In the genomic region with DNA sequence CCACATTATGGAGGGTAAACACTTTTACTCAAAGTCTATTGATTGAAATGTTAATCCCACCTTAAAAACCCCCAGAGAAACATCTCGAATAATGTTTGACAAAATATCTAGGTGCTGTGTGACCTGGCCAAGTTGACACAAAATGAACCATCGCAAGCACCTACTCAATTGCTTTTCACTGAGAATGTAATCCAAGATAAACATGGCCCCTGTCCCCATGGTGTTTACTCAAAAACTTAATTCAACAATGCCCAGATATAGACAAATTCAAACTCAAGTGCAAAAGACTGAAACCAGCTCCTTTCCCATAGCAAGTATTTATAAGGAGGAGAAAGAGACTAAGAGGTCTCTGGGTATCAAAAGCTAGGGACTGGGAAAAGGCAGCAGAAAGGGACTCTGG, we compare ENCODE assay signal across 20 cellular contexts. TPM values are rescaled to one million over a fixed set of nuclear protein-coding genes. Genes with fewer than 3 reads are reported as not detected.
A peak's percentile ranks its signal among the peaks of the same experiment; 100 is the strongest.
DNase-seq lines count a peak whose midpoint lies in the region; ATAC-seq, FAIRE-seq and TF ChIP-seq lines count a peak whose summit lies in the region.
"Had no signal": no experiment of that assay in that cellular context is flagged by ENCODE, and none has a peak within 500 bp of the region (broad histone marks: within the 10 kb centered on the region; RNA-seq: fewer than 3 reads in every experiment).

No MANE protein-coding gene starts in this region.

- DNase-seq in NCI-H345 treated with DMSO at 0.1 percent for 48 hours (lab: John Stamatoyannopoulos, UW; ENCODE audit: unreplicated experiment) (peak; percentile 6), NCI-H345 (lab: John Stamatoyannopoulos, UW) (no peak), HuH-7 (ENCODE audit: low spot score) (peak; percentile 15), body of pancreas (peak in 2 of 4 donors; percentile 13 to 15), right lobe of liver (peak in 1 of 3 donors; percentile 58), urothelium cell line (ENCODE audit: low spot score) (no peak)
- DNase-seq in activated T-cell treated with anti-CD3 and anti-CD28 coated beads, Interleukin-2, amount 50 U/mL, for 1 hour: no peak
- DNase-seq: CD8-positive, alpha-beta T cell; COR-L47; DMS153; GF-D8; HCEC 1CT; HFFc6 had no signal

- peaks cover 9% of the 10 kb centered on the region for H3K4me1 ChIP-seq in body of pancreas
- peaks cover 0 to 16% (median 3%) of the 10 kb centered on the region in 4 donors for H3K4me1 ChIP-seq in right lobe of liver

- TF ChIP-seq CTCF in body of pancreas (IDR thresholded peaks at IDR 0.05): no peak
- TF ChIP-seq CTCF in right lobe of liver (IDR thresholded peaks at IDR 0.05): no peak

- H3K9me3 ChIP-seq in body of pancreas (no peaks in the 10 kb centered on the region), right lobe of liver (no peaks in the 10 kb centered on the region)

- intact Hi-C loops in body of pancreas (cut with DNase I) (no loop called here), right lobe of liver (cut with DNase I) (no loop called here)

- 37% methylated on average over 2 of the region's 2 CpGs for WGBS in body of pancreas, 2 donors
- 28% methylated on average over 2 of the region's 2 CpGs for WGBS in right lobe of liver (ENCODE audit: insufficient coverage, low coverage, low lambda C conversion rate, missing lambda C conversion rate)

- ATAC-seq in body of pancreas (peak; percentile 66), right lobe of liver (peak; percentile 94 to 98 (median 98)), HG03095 (IDR thresholded peaks at IDR 0.05; ENCODE audit: unreplicated experiment) (no peak)
- ATAC-seq: CD8-positive, alpha-beta T cell had no signal

- H3K36me3 ChIP-seq in body of pancreas (replicated peaks in 1 of 2; ENCODE audit: insufficient read depth in 1 of 2, low read depth in 2 of 2) (no peaks in the 10 kb centered on the region), right lobe of liver (no peaks in the 10 kb centered on the region)

- FAIRE-seq in urothelium cell line (lab: Jason Lieb, UNC): no peak
- FAIRE-seq: D721Med, GM19239 had no signal

- H3K27me3 ChIP-seq in body of pancreas: no peaks in the 10 kb centered on the region
- H3K27me3 ChIP-seq in right lobe of liver: no peaks in the 10 kb centered on the region

- no peak overlapping the region for H3K4me3 ChIP-seq in body of pancreas
- H3K4me3 ChIP-seq in right lobe of liver: no peak overlapping the region

- TF ChIP-seq POLR2A in body of pancreas (IDR thresholded peaks at IDR 0.05) (no peak), right lobe of liver (IDR thresholded peaks at IDR 0.05) (no peak)

- H3K27ac ChIP-seq in body of pancreas: no peak overlapping the region
- H3K27ac ChIP-seq in right lobe of liver: peak overlapping the region; percentile 25 to 93 (median 89)
- H3K27ac ChIP-seq: 22Rv1, HL-60 had no signal

RNA-seq across cellular contexts. Expression of a gene that starts 15.0 kb away (rescaled TPM):
- total RNA-seq in body of pancreas: under 1 TPM in 1 of 2 donors, not detected in 1; 0.52 TPM
- 100 to 1,000 TPM in 2 of 6 experiments, 10 to 100 TPM in 4; 38.3 to 145 (median 87.0) TPM for total RNA-seq in right lobe of liver
- total RNA-seq: A673; CD8-positive, alpha-beta T cell; H4; HFFc6 had no signal

Comparison
In these comparisons a context has a peak if more than half of its experiments do, and no peak if none do; other contexts are left out.
1. DNase-seq: peak in NCI-H345 treated with DMSO at 0.1 percent for 48 hours (single experiment) and HuH-7 (single experiment); none in NCI-H345 (single experiment), urothelium cell line (single experiment) and activated T-cell treated with anti-CD3 and anti-CD28 coated beads, Interleukin-2, amount 50 U/mL, for 1 hour (single experiment).
2. H3K27ac ChIP-seq: peak in right lobe of liver (3 of 3); none in body of pancreas (0 of 4).
3. RNA of a gene that starts 15.0 kb away (total RNA-seq): 38.3 to 145 TPM in right lobe of liver; 0.52 TPM in body of pancreas; every median in the first group is over 10 times any median in the second.